Comparison of ENCODE assay signal across 20 cellular contexts in genomic region chr5:2259494-2260107, GRCh38.
A peak's percentile ranks its signal among the peaks of the same experiment; 100 is the strongest.
DNase-seq lines count a peak whose midpoint lies in the region; ATAC-seq and TF ChIP-seq lines count a peak whose summit lies in the region.
"Had no signal": no experiment of that assay in that cellular context is flagged by ENCODE, and none has a peak within 500 bp of the region (broad histone marks: within the 10 kb centered on the region; RNA-seq: fewer than 3 reads in every experiment).

No MANE protein-coding gene starts in this region.

- H3F3A ChIP-seq in neural progenitor cell (ENCODE audit: low read depth) = no peaks in the 10 kb centered on the region

- no peak overlapping the region for H3K4me3 ChIP-seq in RWPE2 (ENCODE audit: severe bottlenecking)
- H3K4me3 ChIP-seq in neural progenitor cell = no peak overlapping the region
- H3K4me3 ChIP-seq in vagina = no peak overlapping the region
- H3K4me3 ChIP-seq: PC-9 had no signal

- no peak overlapping the region for H3K4me2 ChIP-seq in neural progenitor cell
- H3K4me2 ChIP-seq: PC-9 had no signal

- H3K27ac Mint-ChIP-seq in activated CD8-positive, alpha-beta memory T cell treated with anti-CD3 and anti-CD28 coated beads, Interleukin-2, amount 10 ng/mL, durations not matched to agents 7 days and 5 days = no peak overlapping the region
- peak overlapping the region; percentile 37 for H3K27ac Mint-ChIP-seq in neural progenitor cell
- H3K27ac Mint-ChIP-seq: CD4-positive, CD25-positive, alpha-beta regulatory T cell had no signal

- no peaks in the 10 kb centered on the region for H4K20me1 ChIP-seq in neural progenitor cell (ENCODE audit: low read depth)

- no peaks in the 10 kb centered on the region for H3K4me1 ChIP-seq in RWPE2 (ENCODE audit: insufficient read depth, poor library complexity, severe bottlenecking)
- no peaks in the 10 kb centered on the region for H3K4me1 ChIP-seq in neural progenitor cell
- H3K4me1 ChIP-seq in vagina = no peaks in the 10 kb centered on the region
- H3K4me1 ChIP-seq: BE2C had no signal

- intact Hi-C loops in vagina (cut with DNase I) = no loop called here

- H3K9me3 Mint-ChIP-seq in activated CD8-positive, alpha-beta memory T cell treated with anti-CD3 and anti-CD28 coated beads, Interleukin-2, amount 10 ng/mL, durations not matched to agents 7 days and 5 days (ENCODE audit: low read depth) = no peaks in the 10 kb centered on the region
- peaks cover 1% of the 10 kb centered on the region for H3K9me3 Mint-ChIP-seq in neural progenitor cell

- no peaks in the 10 kb centered on the region for H3K4me1 Mint-ChIP-seq in activated CD8-positive, alpha-beta memory T cell treated with anti-CD3 and anti-CD28 coated beads, Interleukin-2, amount 10 ng/mL, durations not matched to agents 7 days and 5 days
- peaks cover 23% of the 10 kb centered on the region for H3K4me1 Mint-ChIP-seq in neural progenitor cell
- H3K4me1 Mint-ChIP-seq: CD4-positive, CD25-positive, alpha-beta regulatory T cell had no signal

- H3K27ac ChIP-seq in RWPE2 (ENCODE audit: poor library complexity, severe bottlenecking) = no peak overlapping the region
- no peak overlapping the region for H3K27ac ChIP-seq in neural progenitor cell
- no peak overlapping the region for H3K27ac ChIP-seq in vagina
- H3K27ac ChIP-seq: 22Rv1, PC-9 had no signal

- no peaks in the 10 kb centered on the region for H3K27me3 Mint-ChIP-seq in activated CD8-positive, alpha-beta memory T cell treated with anti-CD3 and anti-CD28 coated beads, Interleukin-2, amount 10 ng/mL, durations not matched to agents 7 days and 5 days
- H3K27me3 Mint-ChIP-seq in neural progenitor cell (ENCODE audit: insufficient read depth, low read depth) = peaks cover 16% of the 10 kb centered on the region
- H3K27me3 Mint-ChIP-seq: CD4-positive, CD25-positive, alpha-beta regulatory T cell had no signal

- no peak overlapping the region for H3K4me3 Mint-ChIP-seq in activated CD8-positive, alpha-beta memory T cell treated with anti-CD3 and anti-CD28 coated beads, Interleukin-2, amount 10 ng/mL, durations not matched to agents 7 days and 5 days
- no peak overlapping the region for H3K4me3 Mint-ChIP-seq in neural progenitor cell
- H3K4me3 Mint-ChIP-seq: CD4-positive, CD25-positive, alpha-beta regulatory T cell had no signal

- peaks cover 3% of the 10 kb centered on the region for H3K27me3 ChIP-seq in RWPE2 (ENCODE audit: insufficient read depth, poor library complexity, severe bottlenecking)
- no peaks in the 10 kb centered on the region for H3K27me3 ChIP-seq in neural progenitor cell
- H3K27me3 ChIP-seq in vagina = no peaks in the 10 kb centered on the region
- H3K27me3 ChIP-seq: BE2C had no signal

- DNase-seq in activated CD8-positive, alpha-beta memory T cell treated with anti-CD3 and anti-CD28 coated beads, Interleukin-2, amount 10 ng/mL, durations not matched to agents 7 days and 5 days = peak; percentile 14
- DNase-seq in activated CD8-positive, alpha-beta memory T cell treated with anti-CD3 and anti-CD28 coated beads, Interleukin-2, amount 50 U/mL, for 48 hours = no peak
- DNase-seq in RWPE2 (ENCODE audit: low spot score) (peak; percentile 48), neural progenitor cell (ENCODE audit: low spot score) (no peak), vagina (ENCODE audit: extremely low spot score in 2 of 2) (peak; percentile 72 to 79), NCI-H345 treated with DMSO at 0.1 percent for 48 hours (lab: John Stamatoyannopoulos, UW; ENCODE audit: unreplicated experiment) (no peak), nucleus accumbens (lab: John Stamatoyannopoulos, UW) (no peak)
- DNase-seq in activated CD4-positive, alpha-beta T cell treated with anti-CD3 and anti-CD28 coated beads for 1 hour = no peak
- DNase-seq: BE2C; CD4-positive, CD25-positive, alpha-beta regulatory T cell; NCI-H1092 treated with DMSO at 0.1 percent for 48 hours; NCI-H1436 treated with DMSO at 0.1 percent for 48 hours; NCI-H1930; NCI-H2107; NCI-H446; NCI-H524 treated with DMSO at 0.1 percent for 48 hours; NCI-H82; PC-9; SHP77 had no signal

- no peaks in the 10 kb centered on the region for H3K36me3 ChIP-seq in RWPE2 (ENCODE audit: low read depth)
- no peaks in the 10 kb centered on the region for H3K36me3 ChIP-seq in neural progenitor cell
- no peaks in the 10 kb centered on the region for H3K36me3 ChIP-seq in vagina
- H3K36me3 ChIP-seq: BE2C had no signal

- no peaks in the 10 kb centered on the region for H3K79me2 ChIP-seq in neural progenitor cell (ENCODE audit: low read depth)

- ATAC-seq in activated CD8-positive, alpha-beta memory T cell treated with anti-CD3 and anti-CD28 coated beads, Interleukin-2, amount 10 ng/mL, durations not matched to agents 7 days and 5 days = no peak
- ATAC-seq in RWPE2 (ENCODE audit: low read depth) = no peak

- CTCF ChIA-PET in activated CD8-positive, alpha-beta memory T cell treated with anti-CD3 and anti-CD28 coated beads, Interleukin-2, amount 10 ng/mL, durations not matched to agents 7 days and 5 days (lab: Charles Lee) = no interaction called here

- no peaks in the 10 kb centered on the region for H3K36me3 Mint-ChIP-seq in activated CD8-positive, alpha-beta memory T cell treated with anti-CD3 and anti-CD28 coated beads, Interleukin-2, amount 10 ng/mL, durations not matched to agents 7 days and 5 days
- H3K36me3 Mint-ChIP-seq in neural progenitor cell = no peaks in the 10 kb centered on the region
- H3K36me3 Mint-ChIP-seq: CD4-positive, CD25-positive, alpha-beta regulatory T cell had no signal

- TF ChIP-seq POLR2A in vagina (IDR thresholded peaks at IDR 0.05) = no peak

- no peak for TF ChIP-seq CTCF in RWPE2 (IDR thresholded peaks at IDR 0.05; ENCODE audit: poor library complexity, severe bottlenecking)
- no peak for TF ChIP-seq CTCF in neural progenitor cell (IDR thresholded peaks at IDR 0.05)
- no peak for TF ChIP-seq CTCF in vagina (IDR thresholded peaks at IDR 0.05)

- H3K9me3 ChIP-seq in RWPE2 (ENCODE audit: severe bottlenecking) (no peaks in the 10 kb centered on the region), neural progenitor cell (ENCODE audit: low read depth) (no peaks in the 10 kb centered on the region), vagina (no peaks in the 10 kb centered on the region)

- H3K9ac ChIP-seq in neural progenitor cell = no peak overlapping the region

- no peak overlapping the region for H2AFZ ChIP-seq in neural progenitor cell (replicated peaks)
- H2AFZ ChIP-seq: PC-9 had no signal

Comparison
In these comparisons a context has a peak if more than half of its experiments do, and no peak if none do; other contexts are left out.
1. DNase-seq: peak in activated CD8-positive, alpha-beta memory T cell treated with anti-CD3 and anti-CD28 coated beads, Interleukin-2, amount 10 ng/mL, durations not matched to agents 7 days and 5 days (single experiment), RWPE2 (single experiment) and vagina (2 of 2); none in activated CD8-positive, alpha-beta memory T cell treated with anti-CD3 and anti-CD28 coated beads, Interleukin-2, amount 50 U/mL, for 48 hours (single experiment), neural progenitor cell (single experiment), NCI-H345 treated with DMSO at 0.1 percent for 48 hours (single experiment), nucleus accumbens (0 of 56) and activated CD4-positive, alpha-beta T cell treated with anti-CD3 and anti-CD28 coated beads for 1 hour (single experiment).